18 cellular contexts compared by ENCODE assay signal in genomic region chr7:41862261-41862660, GRCh38.
"Had no signal": no experiment of that assay in that cellular context is flagged by ENCODE, and none has a peak within 500 bp of the region (broad histone marks: within the 10 kb centered on the region; RNA-seq: fewer than 3 reads in every experiment).

No MANE protein-coding gene starts in this region.

- H3K4me1 Mint-ChIP-seq: mesothelial cell of epicardium had no signal

- H3K27me3 ChIP-seq: dorsolateral prefrontal cortex, esophagus muscularis mucosa, foreskin keratinocyte, gastroesophageal sphincter, heart left ventricle, left lung had no signal

- H3K36me3 ChIP-seq: esophagus muscularis mucosa, gastroesophageal sphincter, heart left ventricle, left lung, lower lobe of right lung had no signal

- H3K27ac Mint-ChIP-seq: mesothelial cell of epicardium had no signal

- H3K4me1 ChIP-seq: esophagus muscularis mucosa, foreskin keratinocyte, gastroesophageal sphincter, left lung, lower lobe of right lung had no signal

- H3K4me3 ChIP-seq: coronary artery, dorsolateral prefrontal cortex, esophagus muscularis mucosa, gastroesophageal sphincter, heart left ventricle, left lung, lower lobe of right lung, mucosa of descending colon had no signal

- H3K27me3 Mint-ChIP-seq: naive B cell had no signal

- H3K4me3 Mint-ChIP-seq: mesothelial cell of epicardium had no signal

- DNase-seq: dermis blood vessel endothelial cell; dorsolateral prefrontal cortex; effector CD4-positive, alpha-beta T cell; effector memory CD4-positive, alpha-beta T cell; foreskin keratinocyte; heart left ventricle; hippocampal formation; left cardiac atrium; left lung; left ventricle myocardium superior; mesenchymal stem cell; mucosa of descending colon; naive B cell had no signal

- H3K27ac ChIP-seq: coronary artery, dorsolateral prefrontal cortex, esophagus muscularis mucosa, foreskin keratinocyte, gastroesophageal sphincter, left lung, lower lobe of right lung had no signal
